17 cellular contexts compared by ENCODE assay signal in genomic region chr10:100923580-100923979, GRCh38.
"Had no signal": no experiment of that assay in that cellular context is flagged by ENCODE, and none has a peak within 500 bp of the region (broad histone marks: within the 10 kb centered on the region; RNA-seq: fewer than 3 reads in every experiment).

No MANE protein-coding gene starts in this region.

- H3K27ac ChIP-seq: adrenal gland, ascending aorta, breast epithelium, coronary artery, left lung, neural progenitor cell, upper lobe of right lung had no signal

- ATAC-seq: left lung; naive thymus-derived CD8-positive, alpha-beta T cell; upper lobe of right lung; WTC11 had no signal

- FAIRE-seq: keratinocyte, TTC549 had no signal

- DNase-seq: activated naive CD4-positive, alpha-beta T cell; activated T-cell treated with anti-CD3 and anti-CD28 coated beads, Interleukin-2, amount 50 U/mL, for 1 hour; adrenal gland; cerebellar nuclear complex; endodermal cell; left lung; naive thymus-derived CD8-positive, alpha-beta T cell; stimulated activated CD4-positive, alpha-beta T cell treated with anti-CD3 and anti-CD28 coated beads, Interleukin-4, amount 100 ng/mL, for 24 hours; stimulated activated naive CD4-positive, alpha-beta T cell treated with Interleukin-2 at 50 U/mL for 16 hours; upper lobe of right lung had no signal
